ENCODE assay signal across 8 cellular contexts in genomic region chr16:48365601-48366164, GRCh38. TPM values are rescaled to one million over a fixed set of nuclear protein-coding genes. Genes with fewer than 3 reads are reported as not detected.
DNase-seq lines count a peak whose midpoint lies in the region; ATAC-seq and TF ChIP-seq lines count a peak whose summit lies in the region.

No MANE protein-coding gene starts in this region.

- H3K36me3 ChIP-seq in OCI-LY1 (ENCODE audit: insufficient read depth, low read length) (peaks cover 12% of the 10 kb centered on the region), esophagus muscularis mucosa (peaks cover 0 to 13% (median 9%) of the 10 kb centered on the region in 4 donors)

- no peaks in the 10 kb centered on the region for H3K27me3 ChIP-seq in OCI-LY1 (ENCODE audit: insufficient read depth, low read length)
- no peaks in the 10 kb centered on the region for H3K27me3 ChIP-seq in esophagus muscularis mucosa

- H3K79me2 ChIP-seq in OCI-LY1 (ENCODE audit: insufficient read depth, low read length): peaks cover 84% of the 10 kb centered on the region

- peak overlapping the region; percentile 97 for H3K4me2 ChIP-seq in OCI-LY1 (ENCODE audit: low read length)

- peak; percentile 5; the same call in 1 of the 2 replicates for TF ChIP-seq CTCF in C4-2B (conservative IDR thresholded peaks at IDR 0.05)
- no peak for TF ChIP-seq CTCF in OCI-LY1 (IDR thresholded peaks at IDR 0.05; ENCODE audit: low read length)
- TF ChIP-seq CTCF in esophagus muscularis mucosa (IDR thresholded peaks at IDR 0.05): peak in 1 of 3 experiments; percentile 14

- H3K4me3 ChIP-seq in OCI-LY1 (ENCODE audit: low read depth, low read length, poor library complexity, severe bottlenecking) (peak overlapping the region; percentile 72), esophagus muscularis mucosa (peak overlapping the region; percentile 66 to 80 (median 66))

- ATAC-seq in GM19328 (IDR thresholded peaks at IDR 0.05; ENCODE audit: unreplicated experiment) (peak; percentile 93), HG03457 (IDR thresholded peaks at IDR 0.05; ENCODE audit: unreplicated experiment) (peak; percentile 93)

- H3K9me3 ChIP-seq in OCI-LY1 (ENCODE audit: low read length) (no peaks in the 10 kb centered on the region), esophagus muscularis mucosa (no peaks in the 10 kb centered on the region)

- peak; percentile 18 for TF ChIP-seq POLR2A in esophagus muscularis mucosa (IDR thresholded peaks at IDR 0.05; ENCODE audit: low read depth)

- no peaks in the 10 kb centered on the region for H4K20me1 ChIP-seq in OCI-LY1 (ENCODE audit: insufficient read depth, low read length)

- H3K27ac ChIP-seq in C4-2B: peak overlapping the region; percentile 79
- peak overlapping the region; percentile 44 for H3K27ac ChIP-seq in OCI-LY1 (ENCODE audit: low read depth, low read length, poor library complexity, severe bottlenecking)
- peak overlapping the region; percentile 85 to 86 (median 86) for H3K27ac ChIP-seq in esophagus muscularis mucosa (replicated peaks in 1 of 4)

- no peak overlapping the region for H2AFZ ChIP-seq in OCI-LY1 (ENCODE audit: low read length)

- DNase-seq in activated T-cell treated with anti-CD3 and anti-CD28 coated beads, Interleukin-2, amount 50 U/mL, for 48 hours: peak; percentile 86 to 90
- DNase-seq in esophagus muscularis mucosa (ENCODE audit: extremely low spot score) (peak; percentile 96), myocyte (ENCODE audit: low read depth) (peak; percentile 85)
- DNase-seq in stimulated activated CD8-positive, alpha-beta memory T cell treated with anti-CD3 and anti-CD28 coated beads, Interleukin-7, amount 100 ng/mL, for 24 hours (ENCODE audit: low read depth): peak; percentile 55

- intact Hi-C loops in esophagus muscularis mucosa (cut with DNase I): no loop called here

- H3K9me2 ChIP-seq in OCI-LY1 (ENCODE audit: low read depth, low read length): no peaks in the 10 kb centered on the region

- no peaks in the 10 kb centered on the region for H3F3A ChIP-seq in OCI-LY1 (ENCODE audit: insufficient read depth, low read length)

- H3K4me1 ChIP-seq in OCI-LY1 (ENCODE audit: insufficient read depth, low read length, severe bottlenecking): peaks cover 41% of the 10 kb centered on the region
- H3K4me1 ChIP-seq in esophagus muscularis mucosa: peaks cover 35 to 54% (median 50%) of the 10 kb centered on the region in 4 donors

- H3K9ac ChIP-seq in OCI-LY1 (ENCODE audit: low read length): peak overlapping the region; percentile 60

- TF ChIP-seq EP300 in esophagus muscularis mucosa (IDR thresholded peaks at IDR 0.05): no peak

- 2% methylated on average over 14 of the region's 33 CpGs for WGBS in esophagus muscularis mucosa

RNA-seq across cellular contexts. Expression of gene SIAH1, which starts 19.5 kb away (rescaled TPM):
- total RNA-seq in esophagus muscularis mucosa: 10 to 100 TPM; 21.6 to 31.0 (median 25.9) TPM
- total RNA-seq in myocyte: 24.6 and 26.6 TPM in 2 replicates
- 16.0 TPM for polyA plus RNA-seq in myocyte (2012)

Comparison
In these comparisons a context has a peak if more than half of its experiments do, and no peak if none do; other contexts are left out.
1. Peak in every context shown above with its lines: DNase-seq, ATAC-seq, H3K4me3 ChIP-seq and H3K27ac ChIP-seq.